ENCODE assay signal across 10 cellular contexts in genomic region chr10:16944081-16944922, GRCh38.
DNase-seq lines count a peak whose midpoint lies in the region; ATAC-seq and TF ChIP-seq lines count a peak whose summit lies in the region.
"Had no signal": no experiment of that assay in that cellular context is flagged by ENCODE, and none has a peak within 500 bp of the region (broad histone marks: within the 10 kb centered on the region; RNA-seq: fewer than 3 reads in every experiment).

No MANE protein-coding gene starts in this region.

- no peak overlapping the region for H3K27ac ChIP-seq in CD4-positive, CD25-positive, alpha-beta regulatory T cell (ENCODE audit: insufficient read depth, low read length, poor library complexity, severe bottlenecking)
- no peak overlapping the region for H3K27ac ChIP-seq in lower lobe of right lung

- peaks cover 21% of the 10 kb centered on the region for H3K36me3 Mint-ChIP-seq in CD4-positive, CD25-positive, alpha-beta regulatory T cell
- no peaks in the 10 kb centered on the region for H3K36me3 Mint-ChIP-seq in osteocyte (ENCODE audit: unreplicated experiment)
- no peaks in the 10 kb centered on the region for H3K36me3 Mint-ChIP-seq in immature natural killer cell

- no peaks in the 10 kb centered on the region for H3K27me3 ChIP-seq in CD4-positive, CD25-positive, alpha-beta regulatory T cell (ENCODE audit: control insufficient read depth, insufficient read depth, low read length)
- H3K27me3 ChIP-seq in lower lobe of right lung (ENCODE audit: low read depth), result no peaks in the 10 kb centered on the region

- H3K9me3 Mint-ChIP-seq in CD4-positive, CD25-positive, alpha-beta regulatory T cell, result no peaks in the 10 kb centered on the region
- no peaks in the 10 kb centered on the region for H3K9me3 Mint-ChIP-seq in osteocyte (ENCODE audit: unreplicated experiment)
- H3K9me3 Mint-ChIP-seq in immature natural killer cell, result no peaks in the 10 kb centered on the region

- no peaks in the 10 kb centered on the region for H3K27me3 Mint-ChIP-seq in CD4-positive, CD25-positive, alpha-beta regulatory T cell
- H3K27me3 Mint-ChIP-seq in osteocyte (ENCODE audit: unreplicated experiment), result no peaks in the 10 kb centered on the region
- H3K27me3 Mint-ChIP-seq in immature natural killer cell (ENCODE audit: low read depth in 3 of 3), result peaks cover 0 to 4% (median 2%) of the 10 kb centered on the region in 3 donors

- H3K9me3 ChIP-seq in CD4-positive, CD25-positive, alpha-beta regulatory T cell (ENCODE audit: control insufficient read depth in 2 of 2, low read length in 2 of 2), result no peaks in the 10 kb centered on the region
- H3K9me3 ChIP-seq in lower lobe of right lung, result no peaks in the 10 kb centered on the region

- intact Hi-C loops in lower lobe of right lung (cut with DNase I), result no loop called here

- peaks cover 14% of the 10 kb centered on the region for H3K4me1 ChIP-seq in CD4-positive, CD25-positive, alpha-beta regulatory T cell (ENCODE audit: control insufficient read depth, insufficient read depth, low read length, poor library complexity, severe bottlenecking)
- no peaks in the 10 kb centered on the region for H3K4me1 ChIP-seq in lower lobe of right lung

- DNase-seq in CD4-positive, CD25-positive, alpha-beta regulatory T cell, result no peak
- DNase-seq in OCI-M1 (lab: John Stamatoyannopoulos, UW), result peak; percentile 40
- DNase-seq in fibroblast of gingiva (ENCODE audit: low read depth), result peak; percentile 93
- no peak for DNase-seq in osteocyte (ENCODE audit: extremely low spot score, unreplicated experiment)
- DNase-seq in GM13976 (ENCODE audit: low spot score), result no peak
- DNase-seq in kidney glomerular epithelial cell (lab: John Stamatoyannopoulos, UW), result no peak
- DNase-seq in immature natural killer cell, result no peak
- DNase-seq in lower lobe of right lung, result no peak
- DNase-seq: activated CD4-positive, alpha-beta T cell treated with anti-CD3 and anti-CD28 coated beads, Interleukin-2, amount 50 U/mL, for 4 hours; hypothalamus had no signal

- in situ Hi-C loops in GM13976 (cut with MboI; ENCODE audit: low sequenced_read_pairs, unreplicated experiment), result no loop called here

- H3K27ac Mint-ChIP-seq in CD4-positive, CD25-positive, alpha-beta regulatory T cell, result peak overlapping the region; percentile 0 to 40 (median 8)
- H3K27ac Mint-ChIP-seq in osteocyte (ENCODE audit: unreplicated experiment), result peak overlapping the region; percentile 86
- H3K27ac Mint-ChIP-seq in immature natural killer cell, result no peak overlapping the region

- no peak for ATAC-seq in CD4-positive, CD25-positive, alpha-beta regulatory T cell (ENCODE audit: low read depth in 2 of 2)
- no peak for ATAC-seq in lower lobe of right lung

- H3K4me1 Mint-ChIP-seq in CD4-positive, CD25-positive, alpha-beta regulatory T cell, result peaks cover 5 to 29% (median 19%) of the 10 kb centered on the region in 4 donors
- H3K4me1 Mint-ChIP-seq in osteocyte (ENCODE audit: unreplicated experiment) (peaks cover 29% of the 10 kb centered on the region), immature natural killer cell (no peaks in the 10 kb centered on the region)

- no peaks in the 10 kb centered on the region for H3K36me3 ChIP-seq in CD4-positive, CD25-positive, alpha-beta regulatory T cell (ENCODE audit: control insufficient read depth, insufficient read depth, low read length)
- H3K36me3 ChIP-seq in lower lobe of right lung, result no peaks in the 10 kb centered on the region

- TF ChIP-seq CTCF in osteocyte (IDR thresholded peaks at IDR 0.05) (no peak), GM13976 (IDR thresholded peaks at IDR 0.05; ENCODE audit: borderline replicate concordance, control extremely low read depth, extremely low read depth, insufficient read depth, missing control alignments) (no peak), lower lobe of right lung (IDR thresholded peaks at IDR 0.05) (no peak)

- H3K4me3 Mint-ChIP-seq in CD4-positive, CD25-positive, alpha-beta regulatory T cell, result peak overlapping the region in 2 of 4 donors; percentile 5 to 78
- peak overlapping the region; percentile 2 for H3K4me3 Mint-ChIP-seq in osteocyte (ENCODE audit: unreplicated experiment)
- no peak overlapping the region for H3K4me3 Mint-ChIP-seq in immature natural killer cell

- peak overlapping the region; percentile 47 for H3K4me3 ChIP-seq in CD4-positive, CD25-positive, alpha-beta regulatory T cell (ENCODE audit: low read depth, low read length)
- no peak overlapping the region for H3K4me3 ChIP-seq in lower lobe of right lung

Comparison
In these comparisons a context has a peak if more than half of its experiments do, and no peak if none do; other contexts are left out.
1. DNase-seq: peak in OCI-M1 (single experiment) and fibroblast of gingiva (single experiment); none in CD4-positive, CD25-positive, alpha-beta regulatory T cell (0 of 3), osteocyte (single experiment), GM13976 (single experiment), kidney glomerular epithelial cell (single experiment), immature natural killer cell (0 of 3) and lower lobe of right lung (single experiment).
2. H3K27ac Mint-ChIP-seq: peak in CD4-positive, CD25-positive, alpha-beta regulatory T cell (3 of 3) and osteocyte (single experiment); none in immature natural killer cell (0 of 6).